In genomic region chr12:103955811-103956514, GRCh38 we compare ENCODE assay signal across 8 cellular contexts. TPM values are rescaled to one million over a fixed set of nuclear protein-coding genes. Genes with fewer than 3 reads are reported as not detected.
DNase-seq lines count a peak whose midpoint lies in the region; ATAC-seq and TF ChIP-seq lines count a peak whose summit lies in the region.

No MANE protein-coding gene starts in this region.

- H3K27me3 ChIP-seq in PC-9 (ENCODE audit: insufficient read depth, low read depth): no peaks in the 10 kb centered on the region
- H3K27me3 ChIP-seq in neural cell (ENCODE audit: insufficient read depth, low read depth, low read length): no peaks in the 10 kb centered on the region

- peak overlapping the region; percentile 94 for H3K4me3 Mint-ChIP-seq in endothelial cell (ENCODE audit: unreplicated experiment)

- H3K36me3 ChIP-seq in ES-I3 (ENCODE audit: insufficient read depth, low read length): peaks cover 23% of the 10 kb centered on the region
- H3K36me3 ChIP-seq in PC-9 (ENCODE audit: low read depth): peaks cover 24% of the 10 kb centered on the region; the same call in 1 of the 2 replicates
- H3K36me3 ChIP-seq in neural cell (ENCODE audit: insufficient read depth, low read length): no peaks in the 10 kb centered on the region

- H3K9ac ChIP-seq in ES-I3 (ENCODE audit: low read depth, low read length): peak overlapping the region; percentile 91
- H3K9ac ChIP-seq in neural cell (ENCODE audit: low read length): peak overlapping the region; percentile 88

- H3K27ac ChIP-seq in PC-9 (peak overlapping the region; percentile 75), neural cell (ENCODE audit: low read length) (peak overlapping the region; percentile 91)

- H3K4me1 ChIP-seq in ES-I3 (ENCODE audit: insufficient read depth, low read length): no peaks in the 10 kb centered on the region
- H3K4me1 ChIP-seq in PC-9 (replicated peaks; ENCODE audit: insufficient read depth): peaks cover 22% of the 10 kb centered on the region

- BruUV-seq in PC-9 (replicated peaks; lab: Mats Ljungman, UMichigan): no TSS peak

- peaks cover 10% of the 10 kb centered on the region for H3K27me3 Mint-ChIP-seq in endothelial cell (ENCODE audit: unreplicated experiment)

- CTCF ChIA-PET in PC-9 (lab: Charles Lee): no interaction called here

- H3K9me3 ChIP-seq in ES-I3 (ENCODE audit: control insufficient read depth, insufficient read depth, low read length) (no peaks in the 10 kb centered on the region), PC-9 (ENCODE audit: insufficient read depth, low read depth) (no peaks in the 10 kb centered on the region), neural cell (ENCODE audit: low read length) (no peaks in the 10 kb centered on the region)

- intact Hi-C loops in PC-9 (cut with micrococcal nuclease; ENCODE audit: unreplicated experiment): loop anchor here (1.0 kb wide), 1 partner anchor 26 kb away; the partner anchor contains the start of gene HSP90B1

- H3F3A ChIP-seq in PC-9 (ENCODE audit: insufficient read depth, low read depth): peaks cover 31% of the 10 kb centered on the region
- H3F3A ChIP-seq in neural cell (ENCODE audit: insufficient read depth, low read length, poor library complexity, severe bottlenecking): peaks cover 3% of the 10 kb centered on the region

- POLR2A ChIA-PET in PC-9 (lab: Charles Lee; ENCODE audit: unreplicated experiment): interaction anchor here (0.8 to 1.0 kb wide), 2 partner anchors 10 to 1016 kb away, joined by 19 to 22 read pairs; partner anchors contain the start of gene TDG

- peak overlapping the region; percentile 97 for H3K4me3 ChIP-seq in PC-9
- peak overlapping the region; percentile 97 for H3K4me3 ChIP-seq in neural cell (ENCODE audit: low read length)

- H2AFZ ChIP-seq in PC-9 (peak overlapping the region; percentile 84), neural cell (ENCODE audit: low read depth, low read length) (peak overlapping the region; percentile 87)

- H3K36me3 Mint-ChIP-seq in endothelial cell (ENCODE audit: low read depth, unreplicated experiment): peaks cover 16% of the 10 kb centered on the region

- DNase-seq in PC-9 (no peak), endothelial cell (ENCODE audit: low spot score) (peak; percentile 4), Kasumi-1 (lab: John Stamatoyannopoulos, UW) (no peak)
- DNase-seq in stimulated activated CD4-positive, alpha-beta T cell treated with anti-CD3 and anti-CD28 coated beads, Interleukin-4, amount 100 ng/mL, for 4 hours: no peak

- H3K79me2 ChIP-seq in PC-9 (ENCODE audit: low read depth): peaks cover 34% of the 10 kb centered on the region
- peaks cover 21% of the 10 kb centered on the region for H3K79me2 ChIP-seq in neural cell (replicated peaks; ENCODE audit: insufficient read depth, low read length)

- H3K9me2 ChIP-seq in PC-9 (ENCODE audit: insufficient read depth): no peaks in the 10 kb centered on the region
- H3K9me2 ChIP-seq in neural cell (ENCODE audit: insufficient read depth, low read length): no peaks in the 10 kb centered on the region

- TF ChIP-seq CTCF in PC-9 (conservative IDR thresholded peaks at IDR 0.05) (no peak), endothelial cell (IDR thresholded peaks at IDR 0.05; ENCODE audit: unreplicated experiment) (no peak), neural cell (IDR thresholded peaks at IDR 0.05; ENCODE audit: poor library complexity, severe bottlenecking) (no peak)

- TF ChIP-seq EP300 in neural cell (conservative IDR thresholded peaks at IDR 0.05; ENCODE audit: poor library complexity, severe bottlenecking): no peak

- H4K20me1 ChIP-seq in PC-9 (ENCODE audit: insufficient read depth): 0 out of 2 replicates have a peak, but pooled peaks cover 3% of the 10 kb centered on the region
- no peaks in the 10 kb centered on the region for H4K20me1 ChIP-seq in neural cell (ENCODE audit: insufficient read depth)

- H3K4me2 ChIP-seq in PC-9 (peak overlapping the region; percentile 86), neural cell (ENCODE audit: low read length) (peak overlapping the region; percentile 83)

- peak overlapping the region; percentile 74 for H3K27ac Mint-ChIP-seq in endothelial cell (ENCODE audit: unreplicated experiment)

- H3K4me1 Mint-ChIP-seq in endothelial cell (ENCODE audit: unreplicated experiment): peaks cover 16% of the 10 kb centered on the region

- TF ChIP-seq RAD21 in neural cell (conservative IDR thresholded peaks at IDR 0.05): no peak

- no peaks in the 10 kb centered on the region for H3K9me3 Mint-ChIP-seq in endothelial cell (ENCODE audit: unreplicated experiment)

- ATAC-seq in GM19452 (IDR thresholded peaks at IDR 0.05; ENCODE audit: unreplicated experiment) (no peak), GM21360 (IDR thresholded peaks at IDR 0.05; ENCODE audit: unreplicated experiment) (no peak)

TF ChIP-seq in neural cell, 6 proteins besides CTCF, POLR2A, EP300 and RAD21:
- TF ChIP-seq MXI1 (conservative IDR thresholded peaks at IDR 0.05; ENCODE audit: poor library complexity, severe bottlenecking) (no peak), REST (IDR thresholded peaks at IDR 0.05; ENCODE audit: borderline replicate concordance) (no peak), EZH2 (IDR thresholded peaks at IDR 0.05; ENCODE audit: borderline replicate concordance, insufficient read depth, low read length, poor library complexity, severe bottlenecking) (no peak), POLR2AphosphoS5 (IDR thresholded peaks at IDR 0.05) (no peak), SMC3 (conservative IDR thresholded peaks at IDR 0.05; ENCODE audit: poor library complexity) (no peak), TAF1 (IDR thresholded peaks at IDR 0.05; ENCODE audit: low read depth) (no peak)

RNA-seq across cellular contexts. Expression of gene TDG, which starts 9.7 kb away (rescaled TPM):
- total RNA-seq in PC-9 (2021) (17.9 and 21.0 TPM in 2 replicates), endothelial cell (ENCODE audit: unreplicated experiment) (28.6 TPM)
- 125 and 128 TPM in 2 replicates for polyA plus RNA-seq in neural cell
- polyA minus RNA-seq in neural cell: 80.6 and 99.1 TPM in 2 replicates

RNA-seq across cellular contexts. Expression of gene HSP90B1, which starts 25.8 kb away (rescaled TPM):
- total RNA-seq in PC-9 (2021) (398 and 534 TPM in 2 replicates), endothelial cell (ENCODE audit: unreplicated experiment) (729 TPM)
- 198 and 242 TPM in 2 replicates for polyA plus RNA-seq in neural cell
- 141 and 162 TPM in 2 replicates for polyA minus RNA-seq in neural cell
